Comparison of ENCODE assay signal across 22 cellular contexts in the genomic region with DNA sequence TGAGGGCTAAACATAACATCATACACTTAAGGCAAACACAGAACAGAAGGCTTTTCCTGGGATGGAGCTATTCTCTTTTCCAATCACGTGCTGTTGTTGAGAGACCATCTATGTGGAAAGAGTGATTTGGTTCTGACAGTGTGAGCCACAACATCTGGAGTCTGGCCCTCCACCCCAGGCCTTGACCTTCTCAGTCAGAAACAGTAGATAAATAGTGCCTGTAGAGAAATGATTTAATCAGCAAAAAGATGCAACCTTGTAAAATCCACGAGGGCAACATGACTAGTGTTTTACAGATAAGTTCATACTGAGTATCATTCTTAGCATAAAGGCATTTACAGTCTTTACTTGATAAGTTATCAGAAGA. TPM values are rescaled to one million over a fixed set of nuclear protein-coding genes. Genes with fewer than 3 reads are reported as not detected.
DNase-seq lines count a peak whose midpoint lies in the region; ATAC-seq and TF ChIP-seq lines count a peak whose summit lies in the region.
"Had no signal": no experiment of that assay in that cellular context is flagged by ENCODE, and none has a peak within 500 bp of the region (broad histone marks: within the 10 kb centered on the region; RNA-seq: fewer than 3 reads in every experiment).

No MANE protein-coding gene starts in this region.

- H3K4me3 ChIP-seq in SK-N-MC, result peak overlapping the region; percentile 49
- H3K4me3 ChIP-seq in fibroblast of villous mesenchyme (ENCODE audit: low read depth, low read length), result no peak overlapping the region
- no peak overlapping the region for H3K4me3 ChIP-seq in transverse colon
- H3K4me3 ChIP-seq: SJCRH30 had no signal

- no peaks in the 10 kb centered on the region for H3K9me3 ChIP-seq in SK-N-MC (ENCODE audit: low read depth, low read length)
- H3K9me3 ChIP-seq in transverse colon, result no peaks in the 10 kb centered on the region
- H3K9me3 ChIP-seq: Caco-2, SJCRH30 had no signal

- peaks cover 82% of the 10 kb centered on the region for H3K27me3 Mint-ChIP-seq in mesothelial cell of epicardium (ENCODE audit: low read depth)

- no peaks in the 10 kb centered on the region for H3K4me1 ChIP-seq in transverse colon
- H3K4me1 ChIP-seq: SJCRH30 had no signal

- H3K27me3 ChIP-seq in transverse colon, result peaks cover 24% of the 10 kb centered on the region
- H3K27me3 ChIP-seq: SJCRH30 had no signal

- no peaks in the 10 kb centered on the region for H3K36me3 ChIP-seq in SK-N-MC (ENCODE audit: insufficient read depth, low read length)
- no peaks in the 10 kb centered on the region for H3K36me3 ChIP-seq in transverse colon
- H3K36me3 ChIP-seq: SJCRH30 had no signal

- peak; percentile 53 for DNase-seq in AG20443 (ENCODE audit: low spot score)
- no peak for DNase-seq in SK-N-MC (ENCODE audit: low read depth, low spot score)
- DNase-seq in fibroblast of villous mesenchyme (ENCODE audit: low read depth), result peak; percentile 13
- no peak for DNase-seq in sciatic nerve (ENCODE audit: low spot score)
- no peak for DNase-seq in NCI-H2081 (lab: John Stamatoyannopoulos, UW)
- DNase-seq in transverse colon, result no peak
- DNase-seq in mesothelial cell of epicardium (ENCODE audit: low spot score in 2 of 2, unreplicated experiment in 2 of 2), result no peak
- DNase-seq: Caco-2; CD4-positive, CD25-positive, alpha-beta regulatory T cell; EL; H9; IMR-90; Kasumi-1; MM.1S; NCI-H1092 treated with DMSO at 0.1 percent for 48 hours; NCI-H1694; NCI-H2107; NCI-H526 treated with DMSO at 0.1 percent for 48 hours; SJCRH30 had no signal

- no peak overlapping the region for H3K9ac ChIP-seq in SK-N-MC (ENCODE audit: insufficient read length)

- peak; percentile 81 for ATAC-seq in sciatic nerve

- TF ChIP-seq CTCF in fibroblast of villous mesenchyme (IDR thresholded peaks at IDR 0.05; ENCODE audit: insufficient read depth, low read depth, low read length) (no peak), transverse colon (IDR thresholded peaks at IDR 0.05) (no peak), mesothelial cell of epicardium (IDR thresholded peaks at IDR 0.05; ENCODE audit: unreplicated experiment) (no peak)

- no peaks in the 10 kb centered on the region for H3K36me3 Mint-ChIP-seq in mesothelial cell of epicardium
- H3K36me3 Mint-ChIP-seq: CD4-positive, CD25-positive, alpha-beta regulatory T cell had no signal

- no peak overlapping the region for H3K27ac Mint-ChIP-seq in mesothelial cell of epicardium
- H3K27ac Mint-ChIP-seq: B cell; CD4-positive, CD25-positive, alpha-beta regulatory T cell; H9 had no signal

- intact Hi-C loops in sciatic nerve (cut with DNase I) (no loop called here), transverse colon (cut with DNase I; ENCODE audit: low total_unique reads) (no loop called here)

- H3K27ac ChIP-seq in SK-N-MC (peak overlapping the region; percentile 73), transverse colon (no peak overlapping the region)
- H3K27ac ChIP-seq: RWPE1, SJCRH30 had no signal

- TF ChIP-seq EP300 in transverse colon (IDR thresholded peaks at IDR 0.05; ENCODE audit: low read depth), result no peak

- H3K4me1 Mint-ChIP-seq in mesothelial cell of epicardium, result peaks cover 19% of the 10 kb centered on the region
- H3K4me1 Mint-ChIP-seq: B cell; CD4-positive, CD25-positive, alpha-beta regulatory T cell had no signal

- no peak for TF ChIP-seq POLR2A in transverse colon (IDR thresholded peaks at IDR 0.05)

- H3K9me3 Mint-ChIP-seq in mesothelial cell of epicardium, result no peaks in the 10 kb centered on the region
- H3K9me3 Mint-ChIP-seq: H9 had no signal

- WGBS in transverse colon (ENCODE audit: low coverage in 1 of 2), 2 donors, result 30% methylated on average over 2 of the region's 2 CpGs; no CpG with 5 or more reads in 1 of the 2 donors

- H3K4me3 Mint-ChIP-seq in mesothelial cell of epicardium, result no peak overlapping the region
- H3K4me3 Mint-ChIP-seq: B cell; CD4-positive, CD25-positive, alpha-beta regulatory T cell; H9 had no signal

- in situ Hi-C loops in transverse colon (cut with MboI; ENCODE audit: low pct_ligation_motif_present in 1 of 4, low pct_unique_long_range_greater_than_20kb in 1 of 4, low sequenced_read_pairs in 3 of 4), result loop anchor here in 2 of 4 donors (25.0 kb wide), 2 partner anchors 513 to 713 kb away; no protein-coding TSS in a partner anchor

RNA-seq across cellular contexts. Expression of gene SFRP2, which starts 10.8 kb away (rescaled TPM):
- total RNA-seq in fibroblast of villous mesenchyme (not detected in 2 replicates), sciatic nerve (126 TPM), transverse colon (10 to 100 TPM in 2 of 4 donors, 1 to 10 TPM in 2; 6.4 to 61.7 (median 15.6) TPM), mesothelial cell of epicardium (22.8 to 27.1 TPM (median 23.8 TPM) in 3 replicates)
- total RNA-seq: B cell; Caco-2; CD4-positive, CD25-positive, alpha-beta regulatory T cell; HT-29; IMR-90; SJCRH30 had no signal

RNA-seq across cellular contexts. Expression of gene RNF175, which starts 39.9 kb away (rescaled TPM):
- total RNA-seq in fibroblast of villous mesenchyme (not detected in 2 replicates), sciatic nerve (2.3 TPM), transverse colon (under 1 TPM in 1 of 4 donors, not detected in 3; 0.96 TPM), mesothelial cell of epicardium (2.3 to 4.3 TPM (median 2.5 TPM) in 3 replicates)
- total RNA-seq: B cell, Caco-2, HT-29, IMR-90, SJCRH30 had no signal

Comparison
In these comparisons a context has a peak if more than half of its experiments do, and no peak if none do; other contexts are left out.
1. DNase-seq: peak in AG20443 (single experiment) and fibroblast of villous mesenchyme (single experiment); none in SK-N-MC (single experiment), sciatic nerve (single experiment), NCI-H2081 (0 of 2), transverse colon (single experiment) and mesothelial cell of epicardium (0 of 2).